1 cellular context compared by ENCODE assay signal in genomic region chr6:39210437-39210836, GRCh38.
TF ChIP-seq lines count a peak whose summit lies in the region.

No MANE protein-coding gene starts in this region.

TF ChIP-seq in WTC11, 78 proteins besides CTCF, POLR2A, EP300 and RAD21 (continued from another document):
- TF ChIP-seq E2F5 (CRISPR knock-in tag; IDR thresholded peaks at IDR 0.05) (no peak), FOXP1 (CRISPR knock-in tag; IDR thresholded peaks at IDR 0.05; ENCODE audit: borderline replicate concordance) (no peak), IRF1 (CRISPR knock-in tag; IDR thresholded peaks at IDR 0.05) (no peak), TCF7 (CRISPR knock-in tag; IDR thresholded peaks at IDR 0.05; ENCODE audit: low read depth) (no peak)
